12 cellular contexts compared by ENCODE assay signal in genomic region chr13:73754241-73754640, GRCh38.
"Had no signal": no experiment of that assay in that cellular context is flagged by ENCODE, and none has a peak within 500 bp of the region (broad histone marks: within the 10 kb centered on the region; RNA-seq: fewer than 3 reads in every experiment).

No MANE protein-coding gene starts in this region.

- ATAC-seq: natural killer cell treated with Interleukin-12 subunit alpha and Interleukin-12 subunit beta and Interleukin-15 and Interleukin-18, amount 100 ng/mL, for 72 hours had no signal

- H3K9me3 ChIP-seq: heart right ventricle, lower lobe of right lung, ovary, right atrium auricular region, stomach, thoracic aorta, transverse colon had no signal

- H3K4me2 ChIP-seq: neural progenitor cell had no signal

- H3K36me3 ChIP-seq: lower lobe of right lung, neural progenitor cell, ovary, right atrium auricular region, stomach, thoracic aorta had no signal

- DNase-seq: islet precursor cell; lower lobe of right lung; ovary; stimulated activated CD4-positive, alpha-beta T cell treated with anti-CD3 and anti-CD28 coated beads, Interleukin-12 subunit alpha, Interleukin-12 subunit beta, amount 100 ng/mL, for 4 hours; stomach; transverse colon had no signal

- H3K27me3 ChIP-seq: heart right ventricle, neural progenitor cell, ovary, right atrium auricular region, stomach, transverse colon had no signal

- H3K4me1 ChIP-seq: lower lobe of right lung, right atrium auricular region had no signal

- H2AFZ ChIP-seq: neural progenitor cell had no signal

- H3K9ac ChIP-seq: neural progenitor cell had no signal

- H3K27ac ChIP-seq: coronary artery, heart right ventricle, lower lobe of right lung, neural progenitor cell, ovary, right atrium auricular region, stomach, thoracic aorta, transverse colon had no signal

- H3K4me3 ChIP-seq: coronary artery, heart right ventricle, lower lobe of right lung, neural progenitor cell, ovary, right atrium auricular region, stomach, thoracic aorta, transverse colon had no signal
